In the genomic region with DNA sequence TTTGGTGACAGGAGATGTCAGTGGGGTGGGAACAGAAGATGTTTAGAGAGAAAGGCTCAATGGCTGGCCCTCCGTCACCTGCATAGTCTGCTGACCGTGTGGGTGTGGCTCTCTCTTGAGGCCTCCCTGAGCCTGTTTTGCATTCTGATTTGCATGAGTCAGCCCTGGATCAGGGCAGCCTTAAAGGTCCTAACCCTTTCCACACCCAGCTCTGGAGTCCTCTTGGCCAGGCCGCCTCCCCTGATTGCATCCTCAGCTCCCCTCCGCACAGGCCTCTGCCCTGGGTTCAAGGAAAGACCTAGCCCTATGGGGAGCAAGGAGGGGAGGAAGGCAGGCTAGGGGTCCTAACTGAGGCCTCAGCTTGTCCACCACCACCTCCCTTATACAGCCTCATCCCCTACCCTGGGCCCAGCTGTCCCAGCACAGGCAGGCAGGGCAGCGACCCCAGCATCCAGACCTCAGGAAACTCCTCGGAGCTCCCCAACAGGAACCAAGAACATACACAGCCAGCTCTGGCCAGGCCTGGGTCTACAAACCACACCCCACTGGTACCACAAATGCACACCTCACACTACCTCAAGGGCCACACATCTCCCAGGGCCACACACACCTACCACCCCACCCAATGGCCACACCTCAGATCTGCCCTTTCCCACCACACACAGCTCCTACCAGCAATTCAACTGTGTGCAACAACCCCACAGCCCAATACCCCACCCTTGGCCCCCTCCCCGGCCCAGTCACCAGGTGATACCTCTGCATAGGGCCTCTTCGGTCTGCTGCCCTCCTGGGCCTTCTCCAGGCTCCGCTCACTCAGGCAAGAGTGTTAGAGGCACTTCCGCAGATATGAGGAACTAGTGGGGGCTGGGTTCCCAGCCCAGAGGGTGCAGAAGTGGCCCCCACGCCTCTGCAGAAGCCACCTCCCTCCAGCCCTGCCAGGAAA, we compare ENCODE assay signal across 8 cellular contexts.
DNase-seq lines count a peak whose midpoint lies in the region; ATAC-seq and TF ChIP-seq lines count a peak whose summit lies in the region.

No MANE protein-coding gene starts in this region.

- H3K27ac ChIP-seq in RWPE1, result peak overlapping the region; percentile 75

- no peak for TF ChIP-seq CTCF in RWPE1 (conservative IDR thresholded peaks at IDR 0.05; ENCODE audit: low read depth)

- POLR2A ChIA-PET in RWPE1 (lab: Yijun Ruan, JAX; ENCODE audit: low non-redundant PET), result interaction anchor here (0.6 kb wide), 1 partner anchor 41 kb away, joined by 3 read pairs; no protein-coding TSS in a partner anchor

- CTCF ChIA-PET in RWPE1 (lab: Yijun Ruan, JAX), result interaction anchor here (1.0 to 1.7 kb wide), 2 partner anchors 12 to 13 kb away, joined by 3 to 6 read pairs; no protein-coding TSS in a partner anchor

- ATAC-seq in GM21825 (IDR thresholded peaks at IDR 0.05; ENCODE audit: unreplicated experiment), result peak; percentile 33
- no peak for ATAC-seq in GM21528 (IDR thresholded peaks at IDR 0.05; ENCODE audit: low FRiP score, unreplicated experiment)

- DNase-seq in ELR (ENCODE audit: low read depth) (peak; percentile 78), RWPE1 (ENCODE audit: low spot score) (peak; percentile 65), germinal center (ENCODE audit: low spot score) (peak; percentile 87), stromal cell of bone marrow (ENCODE audit: low read depth) (peak; percentile 48), pons (ENCODE audit: low spot score) (no peak), midbrain (lab: John Stamatoyannopoulos, UW) (no peak)

Comparison
In these comparisons a context has a peak if more than half of its experiments do, and no peak if none do; other contexts are left out.
1. DNase-seq: peak in ELR (single experiment), RWPE1 (single experiment), germinal center (single experiment) and stromal cell of bone marrow (single experiment); none in pons (single experiment) and midbrain (single experiment).